In genomic region chr2:151760139-151760650, GRCh38 we compare ENCODE assay signal across 19 cellular contexts. TPM values are rescaled to one million over a fixed set of nuclear protein-coding genes. Genes with fewer than 3 reads are reported as not detected.
DNase-seq lines count a peak whose midpoint lies in the region; ATAC-seq, FAIRE-seq and TF ChIP-seq lines count a peak whose summit lies in the region.
"Had no signal": no experiment of that assay in that cellular context is flagged by ENCODE, and none has a peak within 500 bp of the region (broad histone marks: within the 10 kb centered on the region; RNA-seq: fewer than 3 reads in every experiment).

No MANE protein-coding gene starts in this region.

- H3K4me3 Mint-ChIP-seq in astrocyte (ENCODE audit: unreplicated experiment), result no peak overlapping the region
- H3K4me3 Mint-ChIP-seq: activated naive CD4-positive, alpha-beta T cell treated with anti-CD3 and anti-CD28 coated beads, Interleukin-2, amount 50 U/mL, for 24 hours; CD8-positive, alpha-beta T cell; neural crest cell had no signal

- H3K9me3 Mint-ChIP-seq in astrocyte (ENCODE audit: unreplicated experiment), result no peaks in the 10 kb centered on the region
- H3K9me3 Mint-ChIP-seq: activated naive CD4-positive, alpha-beta T cell treated with anti-CD3 and anti-CD28 coated beads, Interleukin-2, amount 50 U/mL, for 24 hours; CD8-positive, alpha-beta T cell; neural crest cell had no signal

- H3K4me1 ChIP-seq in astrocyte (ENCODE audit: insufficient read depth, low read length) (no peaks in the 10 kb centered on the region), right atrium auricular region (peaks cover 0 to 14% of the 10 kb centered on the region in 2 donors), tibial artery (no peaks in the 10 kb centered on the region)
- H3K4me1 ChIP-seq: transverse colon had no signal

- H2AFZ ChIP-seq in astrocyte (ENCODE audit: low read depth, low read length), result peak overlapping the region; percentile 49

- no peak for TF ChIP-seq CTCF in astrocyte (IDR thresholded peaks at IDR 0.05; ENCODE audit: insufficient read depth, low read depth, low read length)
- TF ChIP-seq CTCF in right atrium auricular region (IDR thresholded peaks at IDR 0.05), result no peak
- TF ChIP-seq CTCF in tibial artery (IDR thresholded peaks at IDR 0.05), result no peak

- H3K27me3 ChIP-seq in astrocyte (ENCODE audit: insufficient read depth, low read length) (no peaks in the 10 kb centered on the region), right atrium auricular region (no peaks in the 10 kb centered on the region), tibial artery (no peaks in the 10 kb centered on the region)
- H3K27me3 ChIP-seq: transverse colon had no signal

- no peaks in the 10 kb centered on the region for H3K36me3 ChIP-seq in astrocyte (ENCODE audit: insufficient read depth, low read length)
- no peaks in the 10 kb centered on the region for H3K36me3 ChIP-seq in right atrium auricular region
- no peaks in the 10 kb centered on the region for H3K36me3 ChIP-seq in tibial artery
- H3K36me3 ChIP-seq: transverse colon, WERI-Rb-1 had no signal

- peaks cover 7% of the 10 kb centered on the region for H3K36me3 Mint-ChIP-seq in astrocyte (ENCODE audit: low read depth, unreplicated experiment)
- H3K36me3 Mint-ChIP-seq: CD8-positive, alpha-beta T cell had no signal

- no peaks in the 10 kb centered on the region for H3K27me3 Mint-ChIP-seq in astrocyte (ENCODE audit: low read depth, unreplicated experiment)
- H3K27me3 Mint-ChIP-seq: activated naive CD4-positive, alpha-beta T cell treated with anti-CD3 and anti-CD28 coated beads, Interleukin-2, amount 50 U/mL, for 24 hours had no signal

- no peak for FAIRE-seq in astrocyte (lab: Jason Lieb, UNC)
- FAIRE-seq: A204.1 had no signal

- no peak overlapping the region for H3K9ac ChIP-seq in astrocyte (ENCODE audit: low read length)

- peak; percentile 31 for DNase-seq in NCI-H2227 treated with DMSO at 0.1 percent for 48 hours (lab: John Stamatoyannopoulos, UW)
- DNase-seq in NCI-H2227 (lab: John Stamatoyannopoulos, UW; ENCODE audit: unreplicated experiment), result no peak
- peak; percentile 53 for DNase-seq in astrocyte (ENCODE audit: low read depth)
- no peak for DNase-seq in right atrium auricular region (ENCODE audit: low spot score)
- no peak for DNase-seq in sciatic nerve (ENCODE audit: low spot score)
- DNase-seq in activated gamma-delta T cell (lab: John Stamatoyannopoulos, UW), result no peak
- DNase-seq in tibial artery, result no peak
- DNase-seq: CD8-positive, alpha-beta T cell; cortex of kidney; IMR-90; left colon; NCI-H1417 treated with DMSO at 0.1 percent for 48 hours; NCI-H526 treated with DMSO at 0.1 percent for 48 hours; transverse colon; WERI-Rb-1 had no signal

- H3K79me2 ChIP-seq in astrocyte (ENCODE audit: insufficient read depth, low read length), result no peaks in the 10 kb centered on the region

- H4K20me1 ChIP-seq in astrocyte (ENCODE audit: insufficient read depth, low read length), result no peaks in the 10 kb centered on the region

- no peaks in the 10 kb centered on the region for H3K9me3 ChIP-seq in astrocyte (ENCODE audit: insufficient read depth, low read depth, low read length)
- H3K9me3 ChIP-seq in right atrium auricular region, result no peaks in the 10 kb centered on the region
- H3K9me3 ChIP-seq in tibial artery, result no peaks in the 10 kb centered on the region
- H3K9me3 ChIP-seq: transverse colon had no signal

- H3K4me3 ChIP-seq in astrocyte (ENCODE audit: insufficient read depth, low read depth, low read length) (no peak overlapping the region), right atrium auricular region (no peak overlapping the region), tibial artery (no peak overlapping the region)
- H3K4me3 ChIP-seq: transverse colon had no signal

- intact Hi-C loops in sciatic nerve (cut with DNase I) (no loop called here), tibial artery (cut with DNase I; ENCODE audit: low total_unique reads) (no loop called here)

- H3K4me2 ChIP-seq in astrocyte (ENCODE audit: low read length), result no peak overlapping the region

- peak; percentile 32 for ATAC-seq in sciatic nerve
- no peak for ATAC-seq in GM19035 (IDR thresholded peaks at IDR 0.05; ENCODE audit: unreplicated experiment)
- ATAC-seq: CD8-positive, alpha-beta T cell; left colon had no signal

- H3K27ac ChIP-seq in astrocyte (ENCODE audit: low read depth, low read length) (no peak overlapping the region), right atrium auricular region (peak overlapping the region; percentile 13 to 69), tibial artery (no peak overlapping the region)
- H3K27ac ChIP-seq: transverse colon, WERI-Rb-1 had no signal

- H3K27ac Mint-ChIP-seq in astrocyte (ENCODE audit: unreplicated experiment), result peak overlapping the region; percentile 9
- H3K27ac Mint-ChIP-seq: activated naive CD4-positive, alpha-beta T cell treated with anti-CD3 and anti-CD28 coated beads, Interleukin-2, amount 50 U/mL, for 24 hours; CD8-positive, alpha-beta T cell had no signal

- peaks cover 4% of the 10 kb centered on the region for H3K4me1 Mint-ChIP-seq in astrocyte (ENCODE audit: low read depth, unreplicated experiment)
- H3K4me1 Mint-ChIP-seq: activated naive CD4-positive, alpha-beta T cell treated with anti-CD3 and anti-CD28 coated beads, Interleukin-2, amount 50 U/mL, for 24 hours had no signal

RNA-seq across cellular contexts. Expression of gene NEB, which starts 25.9 kb away (rescaled TPM):
- total RNA-seq in astrocyte, result 0.82 and 0.94 TPM in 2 replicates
- total RNA-seq in right atrium auricular region, result 100 to 1,000 TPM in 1 of 2 donors, 10 to 100 TPM in 1; 61.1 to 136 TPM
- 2.2 TPM for total RNA-seq in sciatic nerve

Comparison
In these comparisons a context has a peak if more than half of its experiments do, and no peak if none do; other contexts are left out.
1. DNase-seq: peak in NCI-H2227 treated with DMSO at 0.1 percent for 48 hours (single experiment) and astrocyte (single experiment); none in NCI-H2227 (single experiment), right atrium auricular region (single experiment), sciatic nerve (single experiment), activated gamma-delta T cell (single experiment) and tibial artery (0 of 2).
2. H3K27ac ChIP-seq: peak in right atrium auricular region (2 of 2); none in astrocyte (single experiment) and tibial artery (0 of 2).
3. RNA of gene NEB, which starts 25.9 kb away (total RNA-seq): 61.1 to 136 TPM in right atrium auricular region; 2.2 TPM in sciatic nerve (single experiment) and 0.82 to 0.94 TPM in astrocyte; every median in the first group is over 10 times any median in the second.